In genomic region chr1:204575221-204576190, GRCh38 we compare ENCODE assay signal across 19 cellular contexts. TPM values are rescaled to one million over a fixed set of nuclear protein-coding genes. Genes with fewer than 3 reads are reported as not detected.
DNase-seq lines count a peak whose midpoint lies in the region; ATAC-seq, FAIRE-seq and TF ChIP-seq lines count a peak whose summit lies in the region.
"Had no signal": no experiment of that assay in that cellular context is flagged by ENCODE, and none has a peak within 500 bp of the region (broad histone marks: within the 10 kb centered on the region; RNA-seq: fewer than 3 reads in every experiment).

No MANE protein-coding gene starts in this region.

- no peak overlapping the region for H2BK5ac ChIP-seq in mesendoderm (ENCODE audit: low read length)

- H3K36me3 Mint-ChIP-seq in activated T-helper 17 cell treated with anti-CD3 and anti-CD28 coated beads, Interleukin-2, amount 50 U/mL, for 72 hours (ENCODE audit: low read depth), result peaks cover 20% of the 10 kb centered on the region

- peak overlapping the region; percentile 30 for H3K23ac ChIP-seq in mesendoderm (ENCODE audit: low read length)

- no peak overlapping the region for H3K18ac ChIP-seq in mesendoderm (ENCODE audit: low read length)

- no peak overlapping the region for H2AK5ac ChIP-seq in mesendoderm (ENCODE audit: low read length)

- H3K4me3 Mint-ChIP-seq in activated T-helper 17 cell treated with anti-CD3 and anti-CD28 coated beads, Interleukin-2, amount 50 U/mL, for 72 hours, result no peak overlapping the region
- H3K4me3 Mint-ChIP-seq: activated CD4-positive, alpha-beta memory T cell treated with anti-CD3 and anti-CD28 coated beads for 36 hours; activated naive CD8-positive, alpha-beta T cell treated with anti-CD3 and anti-CD28 coated beads for 36 hours; HFFc6; mesothelial cell of epicardium had no signal

- H3K79me1 ChIP-seq in mesendoderm (ENCODE audit: low read length), result no peaks in the 10 kb centered on the region

- H3K4me1 ChIP-seq in BLaER1 treated with 17β-estradiol and CSF1 and Interleukin-3, amounts not matched to agents 10 nM and 100 nM, result peaks cover 23 to 73% (median 66%) of the 10 kb centered on the region in 10 experiments
- peaks cover 13% of the 10 kb centered on the region for H3K4me1 ChIP-seq in mesendoderm (ENCODE audit: control insufficient read depth, low read depth, low read length)

- ATAC-seq in activated T-helper 17 cell treated with anti-CD3 and anti-CD28 coated beads, Interleukin-2, amount 50 U/mL, for 72 hours (replicated peaks), result no peak
- ATAC-seq in GM21526 (IDR thresholded peaks at IDR 0.05; ENCODE audit: low FRiP score, unreplicated experiment) (no peak), GM21515 (IDR thresholded peaks at IDR 0.05; ENCODE audit: unreplicated experiment) (no peak), GM19463 (IDR thresholded peaks at IDR 0.05; ENCODE audit: unreplicated experiment) (no peak)

- no peaks in the 10 kb centered on the region for H3K27me3 ChIP-seq in BLaER1 treated with 17β-estradiol and CSF1 and Interleukin-3, amounts not matched to agents 10 nM and 100 nM
- no peaks in the 10 kb centered on the region for H3K27me3 ChIP-seq in mesendoderm (ENCODE audit: insufficient read depth, low read length, poor library complexity)
- H3K27me3 ChIP-seq: esophagus muscularis mucosa, gastroesophageal sphincter had no signal

- H2BK120ac ChIP-seq in mesendoderm (ENCODE audit: low read depth, low read length), result no peak overlapping the region

- H3K27me3 Mint-ChIP-seq in activated T-helper 17 cell treated with anti-CD3 and anti-CD28 coated beads, Interleukin-2, amount 50 U/mL, for 72 hours, result no peaks in the 10 kb centered on the region
- H3K27me3 Mint-ChIP-seq: activated CD4-positive, alpha-beta memory T cell treated with anti-CD3 and anti-CD28 coated beads for 36 hours; activated naive CD8-positive, alpha-beta T cell treated with anti-CD3 and anti-CD28 coated beads for 36 hours had no signal

- no peak overlapping the region for H4K8ac ChIP-seq in mesendoderm (ENCODE audit: low read depth, low read length)

- peak overlapping the region in 8 of 11 experiments; percentile 38 to 79 (median 68); a peak in 14 of 22 replicates for H3K4me2 ChIP-seq in BLaER1 treated with 17β-estradiol and CSF1 and Interleukin-3, amounts not matched to agents 10 nM and 100 nM
- no peak overlapping the region for H3K4me2 ChIP-seq in mesendoderm (ENCODE audit: low read length)

- no peak overlapping the region for H4K5ac ChIP-seq in mesendoderm (ENCODE audit: low read length)

- WGBS in mesendoderm (ENCODE audit: extremely low coverage, insufficient coverage, low lambda C conversion rate), result no CpG with 5 or more reads among the region's 13 CpGs

- peak overlapping the region; percentile 69 for H3K27ac Mint-ChIP-seq in activated T-helper 17 cell treated with anti-CD3 and anti-CD28 coated beads, Interleukin-2, amount 50 U/mL, for 72 hours
- H3K27ac Mint-ChIP-seq: activated naive CD8-positive, alpha-beta T cell treated with anti-CD3 and anti-CD28 coated beads for 36 hours; HFFc6; progenitor cell of endocrine pancreas had no signal

- H3K9me3 Mint-ChIP-seq in activated T-helper 17 cell treated with anti-CD3 and anti-CD28 coated beads, Interleukin-2, amount 50 U/mL, for 72 hours, result no peaks in the 10 kb centered on the region
- H3K9me3 Mint-ChIP-seq: activated CD4-positive, alpha-beta memory T cell treated with anti-CD3 and anti-CD28 coated beads for 36 hours; activated naive CD8-positive, alpha-beta T cell treated with anti-CD3 and anti-CD28 coated beads for 36 hours; HFFc6; mesothelial cell of epicardium had no signal

- no peak overlapping the region for H2BK15ac ChIP-seq in mesendoderm (replicated peaks; ENCODE audit: low read depth)

- H3K4me3 ChIP-seq in BLaER1 treated with 17β-estradiol and CSF1 and Interleukin-3, amounts not matched to agents 10 nM and 100 nM, result no peak overlapping the region
- H3K4me3 ChIP-seq in mesendoderm (ENCODE audit: low read length), result no peak overlapping the region
- H3K4me3 ChIP-seq: esophagus muscularis mucosa, gastroesophageal sphincter, thoracic aorta had no signal

- peak; percentile 30 for TF ChIP-seq CTCF in D721Med (IDR thresholded peaks at IDR 0.05; ENCODE audit: insufficient read depth, missing control alignments)

- H3K4me1 Mint-ChIP-seq in activated T-helper 17 cell treated with anti-CD3 and anti-CD28 coated beads, Interleukin-2, amount 50 U/mL, for 72 hours, result peaks cover 18% of the 10 kb centered on the region

- no peak overlapping the region for H3K27ac ChIP-seq in BLaER1 treated with 17β-estradiol and CSF1 and Interleukin-3, amounts not matched to agents 10 nM and 100 nM
- H3K27ac ChIP-seq in mesendoderm (ENCODE audit: low read depth, low read length), result no peak overlapping the region
- H3K27ac ChIP-seq: gastroesophageal sphincter, thoracic aorta had no signal

- no peak overlapping the region for H3K56ac ChIP-seq in mesendoderm (ENCODE audit: low read length)

- peaks cover 0 to 37% (median 25%) of the 10 kb centered on the region in 11 experiments; a peak in 16 of 22 replicates for H3K36me3 ChIP-seq in BLaER1 treated with 17β-estradiol and CSF1 and Interleukin-3, amounts not matched to agents 10 nM and 100 nM
- no peaks in the 10 kb centered on the region for H3K36me3 ChIP-seq in mesendoderm (ENCODE audit: control insufficient read depth, insufficient read depth, low read length)
- H3K36me3 ChIP-seq: thoracic aorta had no signal

- H4K20me1 ChIP-seq in BLaER1 treated with 17β-estradiol and CSF1 and Interleukin-3, amounts not matched to agents 10 nM and 100 nM, result peaks cover 0 to 8% (median 0%) of the 10 kb centered on the region in 11 experiments; a peak in 3 of 22 replicates

- H3K79me2 ChIP-seq in mesendoderm (ENCODE audit: control insufficient read depth, insufficient read depth, low read length), result no peaks in the 10 kb centered on the region

- H3K4ac ChIP-seq in mesendoderm (ENCODE audit: low read depth, low read length), result no peak overlapping the region

- no peak for FAIRE-seq in D721Med (lab: Jason Lieb, UNC)

- no peak overlapping the region for H3K9ac ChIP-seq in BLaER1 treated with 17β-estradiol and CSF1 and Interleukin-3, amounts not matched to agents 10 nM and 100 nM
- no peak overlapping the region for H3K9ac ChIP-seq in mesendoderm (ENCODE audit: low read length)

- H3K9me3 ChIP-seq in BLaER1 treated with 17β-estradiol and CSF1 and Interleukin-3, amounts not matched to agents 10 nM and 100 nM (replicated peaks in 1 of 11), result no peaks in the 10 kb centered on the region
- H3K9me3 ChIP-seq: esophagus muscularis mucosa, gastroesophageal sphincter, thoracic aorta had no signal

- peak; percentile 43 for DNase-seq in D721Med (ENCODE audit: insufficient read length, low spot score)
- DNase-seq in mesendoderm, result no peak
- DNase-seq: activated CD4-positive, alpha-beta memory T cell treated with anti-CD3 and anti-CD28 coated beads for 36 hours; activated naive CD8-positive, alpha-beta T cell treated with anti-CD3 and anti-CD28 coated beads for 36 hours; effector memory CD4-positive, alpha-beta T cell; HFFc6; MM.1S; NCI-H1436 treated with DMSO at 0.1 percent for 48 hours; SW 1271 had no signal

RNA-seq across cellular contexts. Expression of gene MDM4, which starts 59.3 kb away (rescaled TPM):
- total RNA-seq in activated T-helper 17 cell treated with anti-CD3 and anti-CD28 coated beads, Interleukin-2, amount 50 U/mL, for 72 hours, result 100 to 1,000 TPM in 1 of 2 donors, 10 to 100 TPM in 1; 71.3 to 130 TPM
- 10.9 TPM for polyA plus RNA-seq in mesendoderm (2013, experiment 1 of 2)
- 10.7 TPM for polyA plus RNA-seq in mesendoderm (2013, experiment 2 of 2)
